ENCODE assay signal across 23 cellular contexts in the genomic region with DNA sequence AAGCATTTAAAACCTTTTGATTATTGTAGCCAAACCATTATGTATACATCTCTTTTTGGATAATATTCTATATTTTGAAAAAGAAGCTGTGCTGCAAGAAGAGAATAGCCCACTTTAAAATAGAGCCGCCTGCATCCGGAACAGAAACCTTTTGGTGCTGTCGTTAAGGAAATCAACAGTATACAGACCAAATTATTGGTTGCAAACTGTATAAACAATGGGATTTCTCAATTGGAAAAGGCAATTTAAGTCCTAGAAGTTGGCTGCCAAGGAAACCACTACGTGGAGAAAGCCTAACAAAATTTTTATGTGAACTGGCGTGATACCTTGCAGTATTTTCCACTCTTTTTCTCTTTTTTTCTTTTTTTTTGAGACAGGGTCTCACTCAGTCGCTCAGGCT.
"Had no signal": no experiment of that assay in that cellular context is flagged by ENCODE, and none has a peak within 500 bp of the region (broad histone marks: within the 10 kb centered on the region; RNA-seq: fewer than 3 reads in every experiment).

No MANE protein-coding gene starts in this region.

- H3K27ac ChIP-seq: epithelial cell of prostate, foreskin keratinocyte, left ventricle myocardium inferior, pancreas, psoas muscle, tibial nerve had no signal

- H3K27me3 ChIP-seq: foreskin keratinocyte, pancreas, tibial nerve, uterus had no signal

- H3K27me3 Mint-ChIP-seq: activated B cell treated with CpG ODN at 0.5 μM for 24 hours; activated naive CD8-positive, alpha-beta T cell; memory B cell; stimulated activated naive CD8-positive, alpha-beta T cell treated with anti-CD3 and anti-CD28 coated beads, Interleukin-15, Interleukin-2, amounts not matched to agents 100 ng/mL and 50 ng/mL, for 24 hours had no signal

- H3K4me3 Mint-ChIP-seq: activated B cell treated with CpG ODN at 0.5 μM for 24 hours; activated naive CD8-positive, alpha-beta T cell; activated T-cell treated with anti-CD3 and anti-CD28 coated beads, Interleukin-2, amount 50 U/mL, for 4 hours; memory B cell; nephron; stimulated activated naive CD8-positive, alpha-beta T cell treated with anti-CD3 and anti-CD28 coated beads, Interleukin-15, Interleukin-2, amounts not matched to agents 100 ng/mL and 50 ng/mL, for 24 hours had no signal

- DNase-seq: activated B cell treated with CpG ODN at 0.5 μM for 24 hours; activated CD4-positive, alpha-beta T cell treated with anti-CD3 and anti-CD28 coated beads for 4 hours; activated CD4-positive, alpha-beta T cell treated with anti-CD3 and anti-CD28 coated beads, Interleukin-2, amount 50 U/mL, for 48 hours; activated CD8-positive, alpha-beta memory T cell treated with anti-CD3 and anti-CD28 coated beads, Interleukin-2, amount 50 U/mL, for 48 hours; activated naive CD4-positive, alpha-beta T cell; activated T-cell treated with anti-CD3 and anti-CD28 coated beads, Interleukin-2, amount 50 U/mL, for 4 hours; central memory CD4-positive, alpha-beta T cell; foreskin keratinocyte; kidney glomerular epithelial cell; left ventricle myocardium inferior; pancreas; psoas muscle; right cardiac atrium; stimulated activated CD4-positive, alpha-beta T cell treated with anti-CD3 and anti-CD28 coated beads, Interleukin-1b, Interleukin-23, amount 100 ng/mL, for 48 hours; uterus had no signal

- H3K27ac Mint-ChIP-seq: activated B cell treated with CpG ODN at 0.5 μM for 24 hours; activated naive CD8-positive, alpha-beta T cell; activated T-helper 2 cell treated with anti-CD3 and anti-CD28 coated beads, Interferon-gamma antibody, Interleukin-2, Interleukin-4, amounts not matched to agents 10 μg/mL and 5 μg/mL and 100 μg/mL, durations not matched to agents 14 hours and 24 hours and 36 hours; memory B cell; nephron; stimulated activated naive CD8-positive, alpha-beta T cell treated with anti-CD3 and anti-CD28 coated beads, Interleukin-15, Interleukin-2, amounts not matched to agents 100 ng/mL and 50 ng/mL, for 24 hours had no signal

- H3K36me3 ChIP-seq: pancreas, uterus had no signal

- H3K9me3 ChIP-seq: left ventricle myocardium inferior, pancreas, psoas muscle, tibial nerve, uterus had no signal

- H3K9me3 Mint-ChIP-seq: activated B cell treated with CpG ODN at 0.5 μM for 24 hours; activated T-cell treated with anti-CD3 and anti-CD28 coated beads, Interleukin-2, amount 50 U/mL, for 4 hours; activated T-helper 2 cell treated with anti-CD3 and anti-CD28 coated beads, Interferon-gamma antibody, Interleukin-2, Interleukin-4, amounts not matched to agents 10 μg/mL and 5 μg/mL and 100 μg/mL, durations not matched to agents 14 hours and 24 hours and 36 hours; memory B cell; nephron; stimulated activated naive CD8-positive, alpha-beta T cell treated with anti-CD3 and anti-CD28 coated beads, Interleukin-15, Interleukin-2, amounts not matched to agents 100 ng/mL and 50 ng/mL, for 24 hours had no signal

- H3K4me1 ChIP-seq: foreskin keratinocyte had no signal

- ATAC-seq: activated T-cell treated with anti-CD3 and anti-CD28 coated beads, Interleukin-2, amount 50 U/mL, for 4 hours; foreskin keratinocyte; pancreas; psoas muscle; right cardiac atrium had no signal

- H3K4me3 ChIP-seq: left ventricle myocardium inferior, pancreas, psoas muscle, skin epidermis, tibial nerve, uterus had no signal
